Comparison of ENCODE assay signal across 24 cellular contexts in the genomic region with DNA sequence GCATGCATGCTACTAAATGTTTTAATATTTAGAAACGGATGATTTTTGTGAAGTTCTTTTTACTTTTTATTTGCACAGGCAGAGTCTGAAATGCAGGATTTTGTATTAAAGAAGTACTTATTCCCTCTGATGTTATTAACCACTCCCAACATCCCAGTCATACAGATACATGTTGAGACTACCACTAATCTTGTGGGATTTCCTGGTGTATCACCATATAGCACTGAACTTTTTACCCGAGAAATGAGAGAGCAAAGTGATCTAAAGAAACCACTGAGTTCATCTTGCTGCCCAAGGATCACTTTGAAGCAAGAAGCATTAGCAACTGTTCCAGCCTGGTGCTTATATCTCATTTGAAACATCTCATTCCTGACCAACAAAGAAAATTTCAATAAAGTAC.
DNase-seq lines count a peak whose midpoint lies in the region; ATAC-seq, FAIRE-seq and TF ChIP-seq lines count a peak whose summit lies in the region.
"Had no signal": no experiment of that assay in that cellular context is flagged by ENCODE, and none has a peak within 500 bp of the region (broad histone marks: within the 10 kb centered on the region; RNA-seq: fewer than 3 reads in every experiment).

No MANE protein-coding gene starts in this region.

- 49% methylated on average over 2 of the region's 2 CpGs for WGBS in smooth muscle cell (ENCODE audit: low lambda C conversion rate)

- H3F3A ChIP-seq in smooth muscle cell (ENCODE audit: low read depth) = no peaks in the 10 kb centered on the region

- H3K27ac ChIP-seq in foreskin keratinocyte = peak overlapping the region; percentile 58
- no peak overlapping the region for H3K27ac ChIP-seq in smooth muscle cell (ENCODE audit: low read depth)
- H3K27ac ChIP-seq: PC-9, SJSA1 had no signal

- TF ChIP-seq CTCF in bronchial epithelial cell (IDR thresholded peaks at IDR 0.05; ENCODE audit: insufficient read depth, low read length, severe bottlenecking) = no peak
- TF ChIP-seq CTCF in foreskin keratinocyte (conservative IDR thresholded peaks at IDR 0.05) = no peak
- TF ChIP-seq CTCF in smooth muscle cell (IDR thresholded peaks at IDR 0.05; ENCODE audit: borderline replicate concordance, insufficient read depth, poor library complexity, severe bottlenecking) = no peak

- peaks cover 4% of the 10 kb centered on the region for H3K27me3 ChIP-seq in bronchial epithelial cell (ENCODE audit: control insufficient read depth, insufficient read depth, low read length)
- no peaks in the 10 kb centered on the region for H3K27me3 ChIP-seq in foreskin keratinocyte
- H3K27me3 ChIP-seq in smooth muscle cell (ENCODE audit: low read depth) = no peaks in the 10 kb centered on the region
- H3K27me3 ChIP-seq: SJSA1 had no signal

- FAIRE-seq in bronchial epithelial cell (lab: Jason Lieb, UNC) = no peak
- FAIRE-seq: G401.6, GM12891, HTR-8/SVneo had no signal

- H2AFZ ChIP-seq in smooth muscle cell (ENCODE audit: low read depth) = no peak overlapping the region
- H2AFZ ChIP-seq: PC-9 had no signal

- peak overlapping the region; percentile 60 for H3K4me2 ChIP-seq in smooth muscle cell
- H3K4me2 ChIP-seq: PC-9 had no signal

- ATAC-seq in foreskin keratinocyte (peak; percentile 90), HG03159 (IDR thresholded peaks at IDR 0.05; ENCODE audit: unreplicated experiment) (no peak), GM18517 (IDR thresholded peaks at IDR 0.05; ENCODE audit: unreplicated experiment) (no peak)
- ATAC-seq: Right ventricle myocardium inferior had no signal

- DNase-seq in amniotic epithelial cell (ENCODE audit: low read depth) (peak; percentile 86), bronchial epithelial cell (ENCODE audit: low read depth) (peak; percentile 84), foreskin keratinocyte (peak; percentile 78 to 86), smooth muscle cell (lab: John Stamatoyannopoulos, UW; ENCODE audit: unreplicated experiment) (no peak), superior temporal gyrus (ENCODE audit: extremely low spot score) (no peak)
- DNase-seq: C1 segment of cervical spinal cord; Caco-2; CD4-positive, alpha-beta memory T cell; KBM-7; MM.1S; NCI-H1694; NCI-H2029 treated with DMSO at 0.1 percent for 48 hours; NCI-H446 treated with DMSO at 0.1 percent for 48 hours; NCI-H526; NCI-H82; NK-92 treated with Interleukin-12 subunit alpha and Interleukin-12 subunit beta, amount 100 ng/mL, for 24 hours; PC-9 had no signal

- no peaks in the 10 kb centered on the region for H3K79me2 ChIP-seq in smooth muscle cell (ENCODE audit: low read depth)

- H3K9ac ChIP-seq in smooth muscle cell (ENCODE audit: low read depth) = no peak overlapping the region

- no peaks in the 10 kb centered on the region for H4K20me1 ChIP-seq in smooth muscle cell (ENCODE audit: low read depth)

- H3K36me3 ChIP-seq in bronchial epithelial cell (ENCODE audit: control insufficient read depth, insufficient read depth, low read length) (no peaks in the 10 kb centered on the region), smooth muscle cell (ENCODE audit: low read depth) (no peaks in the 10 kb centered on the region)
- H3K36me3 ChIP-seq: SJSA1 had no signal

- no peak overlapping the region for H3K4me3 ChIP-seq in bronchial epithelial cell (ENCODE audit: low read depth, low read length)
- H3K4me3 ChIP-seq in smooth muscle cell = no peak overlapping the region
- H3K4me3 ChIP-seq: PC-9, SJSA1 had no signal

- no peaks in the 10 kb centered on the region for H3K9me3 ChIP-seq in smooth muscle cell (replicated peaks; ENCODE audit: low read depth)
- H3K9me3 ChIP-seq: Caco-2, SJSA1 had no signal

- H3K4me1 ChIP-seq in foreskin keratinocyte (peaks cover 20% of the 10 kb centered on the region), smooth muscle cell (ENCODE audit: low read depth) (peaks cover 11% of the 10 kb centered on the region)
- H3K4me1 ChIP-seq: Caco-2 had no signal

Comparison
In these comparisons a context has a peak if more than half of its experiments do, and no peak if none do; other contexts are left out.
1. DNase-seq: peak in amniotic epithelial cell (single experiment), bronchial epithelial cell (single experiment) and foreskin keratinocyte (2 of 2); none in smooth muscle cell (single experiment) and superior temporal gyrus (single experiment).